In genomic region chr2:74507145-74507925, GRCh38 we compare ENCODE assay signal across 7 cellular contexts.
DNase-seq lines count a peak whose midpoint lies in the region; ATAC-seq and TF ChIP-seq lines count a peak whose summit lies in the region.

Gene PCGF1, minus strand, starts transcription at chr2:74507695. Its CDS starts 27 bp downstream, at chr2:74507668.

- peak within 1 kb of the TSS; percentile 98 for H3K4me3 ChIP-seq in retinal pigment epithelial cell (ENCODE audit: low read length)

- DNase-seq in NCI-H2081 (lab: John Stamatoyannopoulos, UW) (peak; percentile 99), T1000 (lab: John Stamatoyannopoulos, UW) (peak; percentile 96), astrocyte of the hippocampus (ENCODE audit: low read depth, low spot score) (peak; percentile 99), hippocampal formation (lab: John Stamatoyannopoulos, UW) (peak; percentile 89 to 98), retinal pigment epithelial cell (ENCODE audit: low read depth) (peak; percentile 85)

- ATAC-seq in GM18508 (IDR thresholded peaks at IDR 0.05; ENCODE audit: insufficient read depth, unreplicated experiment) (peak; percentile 79), HG03025 (IDR thresholded peaks at IDR 0.05; ENCODE audit: low FRiP score, unreplicated experiment) (peak; percentile 93)

- peak; percentile 46 for TF ChIP-seq CTCF in retinal pigment epithelial cell (conservative IDR thresholded peaks at IDR 0.05; ENCODE audit: low read depth, low read length)

Comparison
In these comparisons a context has a peak if more than half of its experiments do, and no peak if none do; other contexts are left out.
1. Peak in every context shown above with its lines: DNase-seq, ATAC-seq and H3K4me3 ChIP-seq.